8 cellular contexts compared by ENCODE assay signal in genomic region chr6:41786451-41787218, GRCh38. TPM values are rescaled to one million over a fixed set of nuclear protein-coding genes. Genes with fewer than 3 reads are reported as not detected.
DNase-seq lines count a peak whose midpoint lies in the region; ATAC-seq, FAIRE-seq and TF ChIP-seq lines count a peak whose summit lies in the region.

No MANE protein-coding gene starts in this region.

- peaks cover 0 to 13% of the 10 kb centered on the region in 2 donors for H3K4me1 ChIP-seq in kidney (ENCODE audit: control insufficient read depth in 1 of 2, insufficient read depth in 1 of 2, low read depth in 1 of 2, low read length in 2 of 2)

- DNase-seq in A172 (ENCODE audit: low spot score) = peak; percentile 45
- peak; percentile 89 for DNase-seq in NCI-H2227 (lab: John Stamatoyannopoulos, UW; ENCODE audit: unreplicated experiment)
- DNase-seq in central memory CD4-positive, alpha-beta T cell = peak; percentile 80
- DNase-seq in kidney = peak; percentile 95
- peak; percentile 81 to 88 for DNase-seq in stimulated activated CD4-positive, alpha-beta T cell treated with anti-CD3 and anti-CD28 coated beads, Interleukin-15, amount 100 ng/mL, for 1 hour (ENCODE audit: low read depth in 1 of 2, low spot score in 1 of 2)

- no peak for FAIRE-seq in kidney (lab: Jason Lieb, UNC)

- ATAC-seq in GM18511 (IDR thresholded peaks at IDR 0.05; ENCODE audit: unreplicated experiment) (peak; percentile 69), HG03039 (IDR thresholded peaks at IDR 0.05; ENCODE audit: unreplicated experiment) (peak; percentile 46)
- peak; percentile 77 to 78 for ATAC-seq in activated CD4-positive, CD25-positive, alpha-beta regulatory T cell treated with anti-CD3 and anti-CD28 coated beads, Interleukin-2, amount 50 U/mL, for 24 hours

- peaks cover 10 to 20% of the 10 kb centered on the region in 2 donors for H3K36me3 ChIP-seq in kidney (ENCODE audit: control insufficient read depth in 1 of 2, insufficient read depth in 2 of 2, low read length in 2 of 2)

- intact Hi-C loops in kidney (cut with DNase I) = loop anchor here (10.0 kb wide), 1 partner anchor 258 kb away; no protein-coding TSS in a partner anchor

- H3K9me3 ChIP-seq in kidney (ENCODE audit: control insufficient read depth in 1 of 2, low read length in 2 of 2) = no peaks in the 10 kb centered on the region

- peak overlapping the region; percentile 94 to 100 for H3K4me3 ChIP-seq in kidney (ENCODE audit: low read length in 2 of 2)

- TF ChIP-seq CTCF in kidney (IDR thresholded peaks at IDR 0.05; ENCODE audit: borderline replicate concordance, extremely low read depth, insufficient read depth) = peak; percentile 81

- peak overlapping the region; percentile 92 to 97 for H3K27ac ChIP-seq in kidney (ENCODE audit: low read depth in 2 of 2, low read length in 2 of 2)

- peak overlapping the region; percentile 6 to 99 for H3K9ac ChIP-seq in kidney (ENCODE audit: low read length in 2 of 2)

RNA-seq across cellular contexts. Expression of gene TOMM6, which starts 0.9 kb away (rescaled TPM):
- total RNA-seq in A172 (2014; rRNA removed; shearing (Covaris generic)) = 209 and 224 TPM in 2 replicates
- 150 TPM for total RNA-seq in kidney
- polyA plus RNA-seq in kidney (ENCODE audit: insufficient read depth, low read depth, low replicate concordance) = 479 TPM

RNA-seq across cellular contexts. Expression of gene PRICKLE4, which starts 6.1 kb away (rescaled TPM):
- total RNA-seq in A172 (2014; rRNA removed; shearing (Covaris generic)) = not detected in 2 replicates
- 6.5 TPM for total RNA-seq in kidney
- polyA plus RNA-seq in kidney (ENCODE audit: insufficient read depth, low read depth, low replicate concordance) = 1.4 TPM

RNA-seq across cellular contexts. Expression of gene FRS3, which starts 6.9 kb away (rescaled TPM):
- total RNA-seq in A172 (2014; rRNA removed; shearing (Covaris generic)) = 0.72 and 0.81 TPM in 2 replicates
- 7.0 TPM for total RNA-seq in kidney
- polyA plus RNA-seq in kidney (ENCODE audit: insufficient read depth, low read depth, low replicate concordance) = 5.3 TPM

RNA-seq across cellular contexts. Expression of gene PGC, which starts 39.4 kb away (rescaled TPM):
- total RNA-seq in A172 (2014; rRNA removed; shearing (Covaris generic)) = not detected in 2 replicates
- not detected for total RNA-seq in kidney
- polyA plus RNA-seq in kidney (ENCODE audit: insufficient read depth, low read depth, low replicate concordance) = 0.39 TPM

RNA-seq across cellular contexts. Expression of gene TFEB, which starts 51.2 kb away (rescaled TPM):
- 6.0 and 9.6 TPM in 2 replicates for total RNA-seq in A172 (2014; rRNA removed; shearing (Covaris generic))
- 50.7 TPM for total RNA-seq in kidney
- 51.0 TPM for polyA plus RNA-seq in kidney (ENCODE audit: insufficient read depth, low read depth, low replicate concordance)

Comparison
In these comparisons a context has a peak if more than half of its experiments do, and no peak if none do; other contexts are left out.
1. Peak in every context shown above with its lines: DNase-seq, ATAC-seq, H3K4me3 ChIP-seq and H3K27ac ChIP-seq.
2. DNase-seq: peak in every context shown above with its lines; median percentile 95 in kidney; 89 in NCI-H2227; 84 in stimulated activated CD4-positive, alpha-beta T cell treated with anti-CD3 and anti-CD28 coated beads, Interleukin-15, amount 100 ng/mL, for 1 hour; 80 in central memory CD4-positive, alpha-beta T cell; 45 in A172.